In the genomic region with DNA sequence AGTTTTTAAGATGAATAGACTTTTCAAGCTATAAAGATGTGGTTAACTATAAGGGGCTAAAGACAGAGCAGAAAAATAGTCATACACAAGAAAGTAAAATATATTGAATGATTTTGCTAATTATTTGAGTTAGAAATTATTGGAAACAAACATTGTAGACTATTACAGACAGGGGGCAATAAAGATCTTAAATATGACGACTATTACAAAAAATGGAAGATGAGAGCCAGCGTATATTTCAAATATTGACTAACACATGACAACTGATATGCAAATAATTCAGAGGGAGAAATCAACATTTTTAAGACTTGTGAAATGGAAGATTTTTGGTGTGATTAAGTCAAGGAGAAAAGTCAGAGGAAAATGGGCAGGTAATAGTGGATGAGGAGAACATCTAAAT, we compare ENCODE assay signal across 27 cellular contexts.
"Had no signal": no experiment of that assay in that cellular context is flagged by ENCODE, and none has a peak within 500 bp of the region (broad histone marks: within the 10 kb centered on the region; RNA-seq: fewer than 3 reads in every experiment).

No MANE protein-coding gene starts in this region.

- H3K36me3 Mint-ChIP-seq: activated naive CD8-positive, alpha-beta T cell had no signal

- FAIRE-seq: TTC549 had no signal

- H3K4me3 Mint-ChIP-seq: activated CD4-positive, alpha-beta T cell treated with anti-CD3 and anti-CD28 coated beads, Interleukin-2, amount 10 ng/mL, durations not matched to agents 24 days and 14 days; activated CD8-positive, alpha-beta T cell treated with anti-CD3 and anti-CD28 coated beads for 36 hours; activated naive CD8-positive, alpha-beta T cell; activated naive CD8-positive, alpha-beta T cell treated with anti-CD3 and anti-CD28 coated beads, Interleukin-2, amount 50 U/mL, for 24 hours; activated T-cell treated with anti-CD3 and anti-CD28 coated beads, Interleukin-2, amount 50 U/mL, for 24 hours; T-helper 1 cell treated with Interleukin-12 subunit alpha and Interleukin-12 subunit beta and Interleukin-4 antibody, amounts not matched to agents 30 μg/mL and 1 μg/mL, for 36 hours; T-helper 2 cell treated with Interferon-gamma antibody and Interleukin-4, amounts not matched to agents 5 μg/mL and 100 μg/mL, for 36 hours had no signal

- H3K27me3 ChIP-seq: brain microvascular endothelial cell, MG63 had no signal

- H3K27ac ChIP-seq: brain microvascular endothelial cell had no signal

- ATAC-seq: activated CD8-positive, alpha-beta T cell treated with anti-CD3 and anti-CD28 coated beads for 36 hours; activated naive CD8-positive, alpha-beta T cell treated with anti-CD3 and anti-CD28 coated beads, Interleukin-2, amount 50 U/mL, for 24 hours had no signal

- H3K27me3 Mint-ChIP-seq: activated CD4-positive, alpha-beta T cell treated with anti-CD3 and anti-CD28 coated beads, Interleukin-2, amount 10 ng/mL, durations not matched to agents 24 days and 14 days; activated CD8-positive, alpha-beta T cell treated with anti-CD3 and anti-CD28 coated beads for 36 hours; activated naive CD8-positive, alpha-beta T cell; activated naive CD8-positive, alpha-beta T cell treated with anti-CD3 and anti-CD28 coated beads, Interleukin-2, amount 50 U/mL, for 24 hours; activated T-cell treated with anti-CD3 and anti-CD28 coated beads, Interleukin-2, amount 50 U/mL, for 24 hours had no signal

- H3K9me3 ChIP-seq: MG63 had no signal

- H3K27ac Mint-ChIP-seq: activated CD4-positive, alpha-beta T cell treated with anti-CD3 and anti-CD28 coated beads, Interleukin-2, amount 10 ng/mL, durations not matched to agents 24 days and 14 days; activated CD8-positive, alpha-beta T cell treated with anti-CD3 and anti-CD28 coated beads for 36 hours; activated naive CD8-positive, alpha-beta T cell; activated naive CD8-positive, alpha-beta T cell treated with anti-CD3 and anti-CD28 coated beads, Interleukin-2, amount 50 U/mL, for 24 hours; activated T-cell treated with anti-CD3 and anti-CD28 coated beads, Interleukin-2, amount 50 U/mL, for 24 hours; activated T-helper 2 cell treated with anti-CD3 and anti-CD28 coated beads, Interferon-gamma antibody, Interleukin-2, Interleukin-4, amounts not matched to agents 10 μg/mL and 5 μg/mL and 100 μg/mL, durations not matched to agents 14 hours and 24 hours and 36 hours; T-helper 1 cell treated with Interleukin-12 subunit alpha and Interleukin-12 subunit beta and Interleukin-4 antibody, amounts not matched to agents 30 μg/mL and 1 μg/mL, for 36 hours; T-helper 2 cell treated with Interferon-gamma antibody and Interleukin-4, amounts not matched to agents 5 μg/mL and 100 μg/mL, for 36 hours had no signal

- H3K4me3 ChIP-seq: MG63 had no signal

- DNase-seq: activated CD4-positive, alpha-beta T cell treated with anti-CD3 and anti-CD28 coated beads, Interleukin-2, amount 10 ng/mL, durations not matched to agents 24 days and 14 days; activated CD4-positive, alpha-beta T cell treated with anti-CD3 and anti-CD28 coated beads, Interleukin-2, amount 50 U/mL, for 4 hours; activated CD8-positive, alpha-beta T cell treated with anti-CD3 and anti-CD28 coated beads for 36 hours; activated gamma-delta T cell; activated naive CD4-positive, alpha-beta T cell treated with Interleukin-2 at 50 U/mL for 16 hours; activated naive CD8-positive, alpha-beta T cell treated with anti-CD3 and anti-CD28 coated beads, Interleukin-2, amount 50 U/mL, for 24 hours; activated T-cell treated with anti-CD3 and anti-CD28 coated beads, Interleukin-2, amount 50 U/mL, for 24 hours; anterior cingulate cortex; brain microvascular endothelial cell; central memory CD4-positive, alpha-beta T cell; Karpas-422; KBM-7; MG63; NCI-H1048; NCI-H1105 treated with DMSO at 0.1 percent for 48 hours; NCI-H1436; NCI-H1694; NCI-H1930; NCI-H2081 treated with DMSO at 0.1 percent for 48 hours; NCI-H226; NCI-H446 treated with DMSO at 0.1 percent for 48 hours; Right ventricle myocardium superior had no signal

- H3K36me3 ChIP-seq: brain microvascular endothelial cell, MG63 had no signal

- H3K4me1 Mint-ChIP-seq: activated CD4-positive, alpha-beta T cell treated with anti-CD3 and anti-CD28 coated beads, Interleukin-2, amount 10 ng/mL, durations not matched to agents 24 days and 14 days; activated naive CD8-positive, alpha-beta T cell treated with anti-CD3 and anti-CD28 coated beads, Interleukin-2, amount 50 U/mL, for 24 hours had no signal
